1 cellular context compared by ENCODE assay signal in the genomic region with DNA sequence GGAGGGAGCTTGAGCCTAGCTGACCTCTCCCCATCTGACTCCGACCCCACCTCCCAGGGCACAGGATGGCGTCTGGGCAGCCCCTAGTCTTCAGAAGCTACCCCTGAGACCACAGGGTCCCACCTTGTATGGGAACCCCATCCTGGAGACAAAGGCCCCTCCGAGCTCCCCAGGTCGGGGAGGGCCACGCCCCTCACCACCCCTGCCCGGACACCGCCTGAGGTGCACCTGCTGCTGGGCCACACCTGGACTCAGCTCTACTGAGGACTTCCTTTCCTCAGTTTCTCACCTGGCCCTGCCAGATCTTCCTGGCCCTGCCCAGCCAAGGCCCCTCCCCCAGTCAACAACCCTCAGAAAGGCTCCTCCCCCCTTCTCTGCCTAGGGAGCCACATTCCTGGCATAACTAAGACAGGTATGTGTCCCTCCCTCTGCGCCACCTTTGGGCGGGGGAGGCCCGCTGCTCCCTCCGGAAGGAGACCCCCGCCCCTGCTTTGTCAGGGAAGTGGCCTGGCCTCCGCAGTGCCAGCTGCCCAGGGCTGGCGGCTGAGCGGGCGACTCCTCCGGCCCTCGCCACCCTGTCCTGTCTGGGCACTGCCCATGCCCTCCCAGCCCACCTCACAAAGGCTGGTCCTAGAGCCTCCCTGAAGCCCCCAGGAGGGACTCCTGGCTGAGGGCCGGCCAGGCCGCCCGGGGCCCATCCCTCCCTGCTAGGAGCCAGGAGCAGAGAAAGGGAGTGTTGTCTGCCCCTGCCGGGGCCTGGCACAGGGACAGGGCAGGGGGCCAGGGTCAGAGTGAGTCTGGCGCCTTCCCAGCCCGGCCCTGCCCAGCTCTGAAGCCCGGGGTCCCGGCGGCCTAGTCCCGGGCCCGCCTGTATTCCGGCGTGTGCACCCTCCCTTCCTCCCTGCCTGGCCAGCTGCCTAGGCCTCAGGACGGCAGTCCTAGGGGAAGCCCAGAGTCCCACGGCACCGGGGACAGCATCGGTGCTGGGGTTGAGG.
A peak's percentile ranks its signal among the peaks of the same experiment; 100 is the strongest.
TF ChIP-seq lines count a peak whose summit lies in the region.

No MANE protein-coding gene starts in this region.

TF ChIP-seq in HepG2, 621 proteins besides CTCF, POLR2A, EP300 and RAD21 (continued from another document):
- TF ChIP-seq HIC2 (CRISPR knock-in tag; IDR thresholded peaks at IDR 0.05; ENCODE audit: low read depth) (peak; percentile 76; the same call in 1 of the 2 replicates), NCOA2 (CRISPR knock-in tag; IDR thresholded peaks at IDR 0.05) (no peak), HNRNPL (IDR thresholded peaks at IDR 0.05; ENCODE audit: low read depth, low read length) (peak; percentile 93), RAD51 (IDR thresholded peaks at IDR 0.05; ENCODE audit: borderline replicate concordance) (no peak), ZZZ3 (CRISPR knock-in tag; IDR thresholded peaks at IDR 0.05; ENCODE audit: borderline replicate concordance) (no peak), KDM2A (CRISPR knock-in tag; IDR thresholded peaks at IDR 0.05; ENCODE audit: borderline replicate concordance, low read depth) (no peak)
- TF ChIP-seq, protein P1, sequence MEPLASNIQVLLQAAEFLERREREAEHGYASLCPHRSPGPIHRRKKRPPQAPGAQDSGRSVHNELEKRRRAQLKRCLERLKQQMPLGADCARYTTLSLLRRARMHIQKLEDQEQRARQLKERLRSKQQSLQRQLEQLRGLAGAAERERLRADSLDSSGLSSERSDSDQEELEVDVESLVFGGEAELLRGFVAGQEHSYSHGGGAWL (CRISPR knock-in tag; IDR thresholded peaks at IDR 0.05): no peak
TF ChIP-seq in HepG2: peak in this region for 17.
